20 cellular contexts compared by ENCODE assay signal in genomic region chr15:25248583-25249235, GRCh38.
A peak's percentile ranks its signal among the peaks of the same experiment; 100 is the strongest.
DNase-seq lines count a peak whose midpoint lies in the region; ATAC-seq and TF ChIP-seq lines count a peak whose summit lies in the region.
"Had no signal": no experiment of that assay in that cellular context is flagged by ENCODE, and none has a peak within 500 bp of the region (broad histone marks: within the 10 kb centered on the region; RNA-seq: fewer than 3 reads in every experiment).

No MANE protein-coding gene starts in this region.

- H3K79me2 ChIP-seq in osteoblast (ENCODE audit: insufficient read depth, low read length): no peaks in the 10 kb centered on the region
- H3K79me2 ChIP-seq: parathyroid adenoma had no signal

- no peak overlapping the region for H3K4me3 Mint-ChIP-seq in activated naive CD8-positive, alpha-beta T cell treated with anti-CD3 and anti-CD28 coated beads, Interleukin-2, amount 10 ng/mL, durations not matched to agents 7 days and 5 days
- H3K4me3 Mint-ChIP-seq in activated naive CD8-positive, alpha-beta T cell treated with anti-CD3 and anti-CD28 coated beads for 36 hours: no peak overlapping the region
- H3K4me3 Mint-ChIP-seq: CD4-positive, alpha-beta T cell had no signal

- H3K4me3 ChIP-seq in coronary artery (no peak overlapping the region), osteoblast (ENCODE audit: insufficient read depth, low read length) (no peak overlapping the region), uterus (no peak overlapping the region)
- H3K4me3 ChIP-seq: HAP-1, K562, upper lobe of left lung had no signal

- H3K27ac ChIP-seq in coronary artery (no peak overlapping the region), osteoblast (ENCODE audit: low read depth, low read length) (no peak overlapping the region), uterus (no peak overlapping the region)
- H3K27ac ChIP-seq: foreskin keratinocyte, parathyroid adenoma, upper lobe of left lung had no signal

- no peaks in the 10 kb centered on the region for H3K4me1 Mint-ChIP-seq in activated naive CD8-positive, alpha-beta T cell treated with anti-CD3 and anti-CD28 coated beads, Interleukin-2, amount 10 ng/mL, durations not matched to agents 7 days and 5 days
- H3K4me1 Mint-ChIP-seq in activated naive CD8-positive, alpha-beta T cell treated with anti-CD3 and anti-CD28 coated beads for 36 hours: no peaks in the 10 kb centered on the region

- H3K27me3 ChIP-seq in osteoblast (ENCODE audit: insufficient read depth, low read length): no peaks in the 10 kb centered on the region
- no peaks in the 10 kb centered on the region for H3K27me3 ChIP-seq in uterus
- H3K27me3 ChIP-seq: foreskin keratinocyte, upper lobe of left lung had no signal

- H3K36me3 Mint-ChIP-seq in activated naive CD8-positive, alpha-beta T cell treated with anti-CD3 and anti-CD28 coated beads, Interleukin-2, amount 10 ng/mL, durations not matched to agents 7 days and 5 days: no peaks in the 10 kb centered on the region
- no peaks in the 10 kb centered on the region for H3K36me3 Mint-ChIP-seq in activated naive CD8-positive, alpha-beta T cell treated with anti-CD3 and anti-CD28 coated beads for 36 hours

- no peaks in the 10 kb centered on the region for H3K27me3 Mint-ChIP-seq in activated naive CD8-positive, alpha-beta T cell treated with anti-CD3 and anti-CD28 coated beads, Interleukin-2, amount 10 ng/mL, durations not matched to agents 7 days and 5 days
- no peaks in the 10 kb centered on the region for H3K27me3 Mint-ChIP-seq in activated naive CD8-positive, alpha-beta T cell treated with anti-CD3 and anti-CD28 coated beads for 36 hours
- H3K27me3 Mint-ChIP-seq: CD4-positive, alpha-beta T cell had no signal

- H3K27ac Mint-ChIP-seq in activated naive CD8-positive, alpha-beta T cell treated with anti-CD3 and anti-CD28 coated beads, Interleukin-2, amount 10 ng/mL, durations not matched to agents 7 days and 5 days: no peak overlapping the region
- no peak overlapping the region for H3K27ac Mint-ChIP-seq in activated naive CD8-positive, alpha-beta T cell treated with anti-CD3 and anti-CD28 coated beads for 36 hours
- H3K27ac Mint-ChIP-seq: CD4-positive, alpha-beta T cell had no signal

- H3K4me1 ChIP-seq in osteoblast (ENCODE audit: insufficient read depth, low read length) (no peaks in the 10 kb centered on the region), uterus (no peaks in the 10 kb centered on the region)
- H3K4me1 ChIP-seq: foreskin keratinocyte, HAP-1, parathyroid adenoma, upper lobe of left lung had no signal

- peaks cover 9% of the 10 kb centered on the region for H3K9me3 Mint-ChIP-seq in activated naive CD8-positive, alpha-beta T cell treated with anti-CD3 and anti-CD28 coated beads, Interleukin-2, amount 10 ng/mL, durations not matched to agents 7 days and 5 days
- peaks cover 3% of the 10 kb centered on the region for H3K9me3 Mint-ChIP-seq in activated naive CD8-positive, alpha-beta T cell treated with anti-CD3 and anti-CD28 coated beads for 36 hours
- H3K9me3 Mint-ChIP-seq: CD4-positive, alpha-beta T cell had no signal

- DNase-seq in activated naive CD8-positive, alpha-beta T cell treated with anti-CD3 and anti-CD28 coated beads, Interleukin-2, amount 10 ng/mL, durations not matched to agents 7 days and 5 days: peak; percentile 4
- DNase-seq in activated naive CD8-positive, alpha-beta T cell treated with anti-CD3 and anti-CD28 coated beads for 36 hours: no peak
- peak; percentile 58 for DNase-seq in coronary artery (ENCODE audit: low spot score)
- DNase-seq in osteoblast (ENCODE audit: insufficient read length, low spot score, missing footprints): peak; percentile 34
- peak; percentile 5 to 6 for DNase-seq in uterus
- DNase-seq in NCI-H1417 (lab: John Stamatoyannopoulos, UW): no peak
- no peak for DNase-seq in NCI-H2196 treated with DMSO at 0.1 percent for 48 hours (lab: John Stamatoyannopoulos, UW; ENCODE audit: unreplicated experiment)
- DNase-seq in NAMALWA (ENCODE audit: low spot score): no peak
- DNase-seq: activated CD4-positive, alpha-beta T cell treated with anti-CD3 and anti-CD28 coated beads, Interleukin-2, amount 50 U/mL, for 1 hour; cortex of kidney; DMS79; foreskin keratinocyte; MV-4-11; SK-N-SH; stimulated activated naive CD4-positive, alpha-beta T cell treated with Interleukin-2 at 50 U/mL for 16 hours had no signal

- no peak for ATAC-seq in activated naive CD8-positive, alpha-beta T cell treated with anti-CD3 and anti-CD28 coated beads, Interleukin-2, amount 10 ng/mL, durations not matched to agents 7 days and 5 days (ENCODE audit: low read depth)
- ATAC-seq: foreskin keratinocyte, K562 had no signal

- no peaks in the 10 kb centered on the region for H3K9me3 ChIP-seq in osteoblast (ENCODE audit: low read depth, low read length)
- H3K9me3 ChIP-seq in uterus: no peaks in the 10 kb centered on the region
- H3K9me3 ChIP-seq: SK-N-SH had no signal

- H3K4me2 ChIP-seq in osteoblast (ENCODE audit: insufficient read depth, low read length): no peak overlapping the region
- H3K4me2 ChIP-seq: SK-N-SH had no signal

- no peak for TF ChIP-seq POLR2A in uterus (IDR thresholded peaks at IDR 0.05)

- no peaks in the 10 kb centered on the region for H4K20me1 ChIP-seq in osteoblast (ENCODE audit: insufficient read depth, low read length)

- H3K36me3 ChIP-seq in osteoblast (ENCODE audit: insufficient read depth, low read length): no peaks in the 10 kb centered on the region
- H3K36me3 ChIP-seq in uterus: no peaks in the 10 kb centered on the region
- H3K36me3 ChIP-seq: HAP-1, upper lobe of left lung had no signal

- no peak overlapping the region for H2AFZ ChIP-seq in osteoblast (ENCODE audit: low read length)
- H2AFZ ChIP-seq: parathyroid adenoma had no signal

- no peak for TF ChIP-seq CTCF in coronary artery (IDR thresholded peaks at IDR 0.05)
- no peak for TF ChIP-seq CTCF in osteoblast (IDR thresholded peaks at IDR 0.05; ENCODE audit: extremely low read depth, low read depth, low read length)
- TF ChIP-seq CTCF in uterus (IDR thresholded peaks at IDR 0.05): no peak

- POLR2A ChIA-PET in activated naive CD8-positive, alpha-beta T cell treated with anti-CD3 and anti-CD28 coated beads, Interleukin-2, amount 10 ng/mL, durations not matched to agents 7 days and 5 days (lab: Charles Lee): no interaction called here

- intact Hi-C loops in uterus (cut with DNase I; ENCODE audit: low total_unique reads): no loop called here

Comparison
In these comparisons a context has a peak if more than half of its experiments do, and no peak if none do; other contexts are left out.
1. DNase-seq: peak in activated naive CD8-positive, alpha-beta T cell treated with anti-CD3 and anti-CD28 coated beads, Interleukin-2, amount 10 ng/mL, durations not matched to agents 7 days and 5 days (single experiment), coronary artery (single experiment), osteoblast (single experiment) and uterus (2 of 2); none in activated naive CD8-positive, alpha-beta T cell treated with anti-CD3 and anti-CD28 coated beads for 36 hours (single experiment), NCI-H1417 (0 of 3), NCI-H2196 treated with DMSO at 0.1 percent for 48 hours (single experiment) and NAMALWA (single experiment).